In the genomic region with DNA sequence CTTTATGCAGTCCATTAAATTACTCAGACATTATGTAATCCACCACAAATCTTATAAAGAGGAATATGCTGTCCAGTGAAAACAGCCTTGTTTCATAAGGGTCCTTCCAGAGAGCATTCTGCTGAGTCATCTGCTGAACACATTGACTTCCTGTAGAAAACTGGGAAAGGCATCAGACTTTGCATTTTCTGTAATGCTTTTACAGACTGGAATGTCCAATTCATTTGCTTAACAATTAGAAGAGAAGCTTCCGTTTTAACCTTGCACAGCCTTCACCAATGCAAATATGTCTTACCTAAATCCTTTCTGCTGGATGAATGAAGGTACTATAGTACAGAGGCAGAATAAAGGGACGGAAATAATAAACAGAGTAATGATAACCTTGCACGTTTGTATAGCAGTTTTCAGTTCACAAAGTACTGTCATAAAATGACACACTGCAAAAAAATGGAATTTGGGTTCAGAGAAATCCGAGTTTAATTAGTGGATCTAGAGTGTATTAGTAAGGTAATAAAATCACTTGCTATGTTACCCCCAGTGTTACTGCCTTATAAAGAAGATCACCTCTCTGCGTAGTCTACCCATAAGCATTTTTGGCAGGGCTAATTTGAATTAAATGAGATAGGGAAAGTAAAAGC, we compare ENCODE assay signal across 1 cellular context.
TF ChIP-seq lines count a peak whose summit lies in the region.

No MANE protein-coding gene starts in this region.

TF ChIP-seq in HepG2, 621 proteins besides CTCF, POLR2A, EP300 and RAD21 (continued from another document and continues in another):
- no peak for TF ChIP-seq ZNF687 (CRISPR knock-in tag; IDR thresholded peaks at IDR 0.05)
- TF ChIP-seq AGO1 (IDR thresholded peaks at IDR 0.05; ENCODE audit: low read depth, low read length, poor library complexity, severe bottlenecking) = no peak
- TF ChIP-seq TBP (CRISPR knock-in tag; IDR thresholded peaks at IDR 0.05) = no peak
- no peak for TF ChIP-seq MIER3 (CRISPR knock-in tag; IDR thresholded peaks at IDR 0.05; ENCODE audit: borderline replicate concordance)
- TF ChIP-seq, protein P1, sequence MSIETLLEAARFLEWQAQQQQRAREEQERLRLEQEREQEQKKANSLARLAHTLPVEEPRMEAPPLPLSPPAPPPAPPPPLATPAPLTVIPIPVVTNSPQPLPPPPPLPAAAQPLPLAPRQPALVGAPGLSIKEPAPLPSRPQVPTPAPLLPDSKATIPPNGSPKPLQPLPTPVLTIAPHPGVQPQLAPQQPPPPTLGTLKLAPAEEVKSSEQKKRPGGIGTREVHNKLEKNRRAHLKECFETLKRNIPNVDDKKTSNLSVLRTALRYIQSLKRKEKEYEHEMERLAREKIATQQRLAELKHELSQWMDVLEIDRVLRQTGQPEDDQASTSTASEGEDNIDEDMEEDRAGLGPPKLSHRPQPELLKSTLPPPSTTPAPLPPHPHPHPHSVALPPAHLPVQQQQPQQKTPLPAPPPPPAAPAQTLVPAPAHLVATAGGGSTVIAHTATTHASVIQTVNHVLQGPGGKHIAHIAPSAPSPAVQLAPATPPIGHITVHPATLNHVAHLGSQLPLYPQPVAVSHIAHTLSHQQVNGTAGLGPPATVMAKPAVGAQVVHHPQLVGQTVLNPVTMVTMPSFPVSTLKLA (IDR thresholded peaks at IDR 0.05) = no peak
- TF ChIP-seq SOX13 (IDR thresholded peaks at IDR 0.05) = peak; percentile 64
- peak in 1 of 2 experiments; percentile 96; a peak in 2 of 4 replicates for TF ChIP-seq SOX13 (CRISPR knock-in tag; conservative IDR thresholded peaks at IDR 0.05 in 1 of 2, IDR thresholded peaks at IDR 0.05 in 1 of 2)
- no peak for TF ChIP-seq ZNF616 (CRISPR knock-in tag; IDR thresholded peaks at IDR 0.05; ENCODE audit: low read depth)
- peak; percentile 47; the same call in 1 of the 2 replicates for TF ChIP-seq NR2F6 (IDR thresholded peaks at IDR 0.05)
- peak; percentile 43; the same call in 1 of the 2 replicates for TF ChIP-seq NR2F6 (CRISPR knock-in tag; IDR thresholded peaks at IDR 0.05)
- TF ChIP-seq SAP130 (CRISPR knock-in tag; IDR thresholded peaks at IDR 0.05; ENCODE audit: low read depth) = peak; percentile 37
- TF ChIP-seq REXO4 (CRISPR knock-in tag; IDR thresholded peaks at IDR 0.05; ENCODE audit: borderline replicate concordance) = no peak
- TF ChIP-seq ZNF343 (CRISPR knock-in tag; IDR thresholded peaks at IDR 0.05) = no peak
- peak; percentile 80 for TF ChIP-seq ARID5B (CRISPR knock-in tag; IDR thresholded peaks at IDR 0.05)
- 0 out of 2 replicates have a peak, but pooled peaks have one; percentile 19 for TF ChIP-seq ERF (CRISPR knock-in tag; IDR thresholded peaks at IDR 0.05)
- no peak for TF ChIP-seq ZNF138 (CRISPR knock-in tag; IDR thresholded peaks at IDR 0.05; ENCODE audit: low read depth)
- no peak; the same call in 1 of the 2 replicates for TF ChIP-seq NFKBIZ (CRISPR knock-in tag; IDR thresholded peaks at IDR 0.05)
- no peak; the same call in 1 of the 2 replicates for TF ChIP-seq MIER2 (CRISPR knock-in tag; IDR thresholded peaks at IDR 0.05)
- TF ChIP-seq ELF3 (CRISPR knock-in tag; IDR thresholded peaks at IDR 0.05) = peak; percentile 86
- TF ChIP-seq YEATS4 (CRISPR knock-in tag; IDR thresholded peaks at IDR 0.05; ENCODE audit: borderline replicate concordance) = peak; percentile 46; the same call in 1 of the 2 replicates
- peak; percentile 89 for TF ChIP-seq NCOA2 (CRISPR knock-in tag; IDR thresholded peaks at IDR 0.05)
- TF ChIP-seq ZNF746 (CRISPR knock-in tag; IDR thresholded peaks at IDR 0.05) = no peak
- no peak for TF ChIP-seq SMAD1 (CRISPR knock-in tag; IDR thresholded peaks at IDR 0.05; ENCODE audit: borderline replicate concordance, low read depth)
- no peak for TF ChIP-seq HOXA9 (CRISPR knock-in tag; IDR thresholded peaks at IDR 0.05; ENCODE audit: borderline replicate concordance)
- 0 out of 2 replicates have a peak, but pooled peaks have one; percentile 43 for TF ChIP-seq ZSCAN29 (CRISPR knock-in tag; conservative IDR thresholded peaks at IDR 0.05)
- TF ChIP-seq ZFP37 (CRISPR knock-in tag; IDR thresholded peaks at IDR 0.05; ENCODE audit: borderline replicate concordance) = no peak
- TF ChIP-seq, protein P2, sequence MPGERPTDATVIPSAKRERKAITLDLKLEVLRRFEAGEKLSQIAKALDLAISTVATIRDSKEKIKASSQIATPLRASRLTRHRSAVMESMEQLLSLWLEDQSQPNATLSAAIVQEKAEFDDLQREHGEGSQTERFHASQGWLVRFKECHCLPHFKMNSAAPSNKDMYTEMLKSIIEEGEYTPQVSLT (CRISPR knock-in tag; IDR thresholded peaks at IDR 0.05; ENCODE audit: borderline replicate concordance, low read depth) = no peak
- TF ChIP-seq CAMTA2 (CRISPR knock-in tag; IDR thresholded peaks at IDR 0.05; ENCODE audit: borderline replicate concordance) = no peak
- TF ChIP-seq FOXA3 (CRISPR knock-in tag; IDR thresholded peaks at IDR 0.05) = peak; percentile 66
- no peak for TF ChIP-seq ZNF383 (CRISPR knock-in tag; IDR thresholded peaks at IDR 0.05; ENCODE audit: borderline replicate concordance)
- 0 out of 2 replicates have a peak, but pooled peaks have one; percentile 28 for TF ChIP-seq ZNF317 (CRISPR knock-in tag; IDR thresholded peaks at IDR 0.05)
- no peak for TF ChIP-seq SRSF1 (optimal IDR thresholded peaks at IDR 0.05; ENCODE audit: low read depth, low read length)
- TF ChIP-seq ZNF136 (CRISPR knock-in tag; IDR thresholded peaks at IDR 0.05; ENCODE audit: low read depth) = no peak
- TF ChIP-seq NFE2 (CRISPR knock-in tag; IDR thresholded peaks at IDR 0.05) = peak; percentile 96
- no peak for TF ChIP-seq SCMH1 (CRISPR knock-in tag; IDR thresholded peaks at IDR 0.05; ENCODE audit: borderline replicate concordance)
- TF ChIP-seq GTF2F1 (IDR thresholded peaks at IDR 0.05; ENCODE audit: low read length) = no peak
- no peak for TF ChIP-seq JUND (CRISPR knock-in tag; IDR thresholded peaks at IDR 0.05)
- no peak for TF ChIP-seq MEIS2 (CRISPR knock-in tag; IDR thresholded peaks at IDR 0.05)
- TF ChIP-seq SOX5 (CRISPR knock-in tag; IDR thresholded peaks at IDR 0.05; ENCODE audit: borderline replicate concordance) = peak; percentile 94
- TF ChIP-seq FOSL1 (CRISPR knock-in tag; IDR thresholded peaks at IDR 0.05; ENCODE audit: borderline replicate concordance) = peak; percentile 53; the same call in 1 of the 2 replicates
- no peak for TF ChIP-seq SIN3B (IDR thresholded peaks at IDR 0.05; ENCODE audit: low read length)
- no peak for TF ChIP-seq PAF1 (CRISPR knock-in tag; IDR thresholded peaks at IDR 0.05)
- no peak for TF ChIP-seq ZNF256 (CRISPR knock-in tag; conservative IDR thresholded peaks at IDR 0.05)
- no peak for TF ChIP-seq RNF219 (CRISPR knock-in tag; IDR thresholded peaks at IDR 0.05)
- no peak for TF ChIP-seq ZNF552 (CRISPR knock-in tag; IDR thresholded peaks at IDR 0.05; ENCODE audit: borderline replicate concordance)
- peak; percentile 75 for TF ChIP-seq GATAD2A (CRISPR knock-in tag; IDR thresholded peaks at IDR 0.05)
- TF ChIP-seq STAG1 (CRISPR knock-in tag; IDR thresholded peaks at IDR 0.05) = 0 out of 2 replicates have a peak, but pooled peaks have one; percentile 13
- no peak for TF ChIP-seq SMYD3 (CRISPR knock-in tag; IDR thresholded peaks at IDR 0.05)
- no peak for TF ChIP-seq NR2F2 (IDR thresholded peaks at IDR 0.05; ENCODE audit: borderline replicate concordance, low read depth)
- TF ChIP-seq, protein P3, sequence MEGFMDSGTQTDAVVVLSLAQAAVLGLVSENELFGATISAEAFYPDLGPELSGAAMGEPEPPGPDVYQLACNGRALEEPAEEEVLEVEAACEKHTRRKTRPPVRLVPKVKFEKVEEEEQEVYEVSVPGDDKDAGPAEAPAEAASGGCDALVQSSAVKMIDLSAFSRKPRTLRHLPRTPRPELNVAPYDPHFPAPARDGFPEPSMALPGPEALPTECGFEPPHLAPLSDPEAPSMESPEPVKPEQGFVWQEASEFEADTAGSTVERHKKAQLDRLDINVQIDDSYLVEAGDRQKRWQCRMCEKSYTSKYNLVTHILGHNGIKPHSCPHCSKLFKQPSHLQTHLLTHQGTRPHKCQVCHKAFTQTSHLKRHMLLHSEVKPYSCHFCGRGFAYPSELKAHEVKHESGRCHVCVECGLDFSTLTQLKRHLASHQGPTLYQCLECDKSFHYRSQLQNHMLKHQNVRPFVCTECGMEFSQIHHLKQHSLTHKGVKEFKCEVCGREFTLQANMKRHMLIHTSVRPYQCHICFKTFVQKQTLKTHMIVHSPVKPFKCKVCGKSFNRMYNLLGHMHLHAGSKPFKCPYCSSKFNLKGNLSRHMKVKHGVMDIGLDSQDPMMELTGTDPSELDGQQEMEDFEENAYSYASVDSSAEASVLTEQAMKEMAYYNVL (CRISPR knock-in tag; IDR thresholded peaks at IDR 0.05; ENCODE audit: borderline replicate concordance) = peak; percentile 61
- no peak for TF ChIP-seq KDM2A (CRISPR knock-in tag; IDR thresholded peaks at IDR 0.05; ENCODE audit: borderline replicate concordance, low read depth)
- no peak for TF ChIP-seq REPIN1 (CRISPR knock-in tag; IDR thresholded peaks at IDR 0.05; ENCODE audit: borderline replicate concordance, low read depth)
